Comparison of ENCODE assay signal across 1 cellular context in genomic region chr7:81161459-81162075, GRCh38.
A peak's percentile ranks its signal among the peaks of the same experiment; 100 is the strongest.
TF ChIP-seq lines count a peak whose summit lies in the region.

No MANE protein-coding gene starts in this region.

TF ChIP-seq in K562, 482 proteins besides CTCF, POLR2A, EP300 and RAD21 (continued from another document):
- TF ChIP-seq CREB3 (tag; conservative IDR thresholded peaks at IDR 0.05; ENCODE audit: low read depth): no peak
- no peak for TF ChIP-seq TEAD2 (tag; IDR thresholded peaks at IDR 0.05)
- 0 out of 2 replicates have a peak, but pooled peaks have one; percentile 10 for TF ChIP-seq MEF2A (IDR thresholded peaks at IDR 0.05; ENCODE audit: control insufficient read depth, low read depth, low read length)
- no peak for TF ChIP-seq HMGXB4 (CRISPR knock-in tag; IDR thresholded peaks at IDR 0.05)
- no peak for TF ChIP-seq BCL6 (CRISPR knock-in tag; IDR thresholded peaks at IDR 0.05)
- TF ChIP-seq CEBPZ (IDR thresholded peaks at IDR 0.05; ENCODE audit: borderline replicate concordance, low read depth, low read length): no peak
- TF ChIP-seq KDM5B (IDR thresholded peaks at IDR 0.05; ENCODE audit: insufficient replicate concordance, low read depth, low read length): no peak
